ENCODE assay signal across 1 cellular context in genomic region chr16:67965668-67966548, GRCh38.
TF ChIP-seq lines count a peak whose summit lies in the region.

No MANE protein-coding gene starts in this region.

TF ChIP-seq in WTC11, 78 proteins besides CTCF, POLR2A, EP300 and RAD21:
- TF ChIP-seq, protein P1, sequence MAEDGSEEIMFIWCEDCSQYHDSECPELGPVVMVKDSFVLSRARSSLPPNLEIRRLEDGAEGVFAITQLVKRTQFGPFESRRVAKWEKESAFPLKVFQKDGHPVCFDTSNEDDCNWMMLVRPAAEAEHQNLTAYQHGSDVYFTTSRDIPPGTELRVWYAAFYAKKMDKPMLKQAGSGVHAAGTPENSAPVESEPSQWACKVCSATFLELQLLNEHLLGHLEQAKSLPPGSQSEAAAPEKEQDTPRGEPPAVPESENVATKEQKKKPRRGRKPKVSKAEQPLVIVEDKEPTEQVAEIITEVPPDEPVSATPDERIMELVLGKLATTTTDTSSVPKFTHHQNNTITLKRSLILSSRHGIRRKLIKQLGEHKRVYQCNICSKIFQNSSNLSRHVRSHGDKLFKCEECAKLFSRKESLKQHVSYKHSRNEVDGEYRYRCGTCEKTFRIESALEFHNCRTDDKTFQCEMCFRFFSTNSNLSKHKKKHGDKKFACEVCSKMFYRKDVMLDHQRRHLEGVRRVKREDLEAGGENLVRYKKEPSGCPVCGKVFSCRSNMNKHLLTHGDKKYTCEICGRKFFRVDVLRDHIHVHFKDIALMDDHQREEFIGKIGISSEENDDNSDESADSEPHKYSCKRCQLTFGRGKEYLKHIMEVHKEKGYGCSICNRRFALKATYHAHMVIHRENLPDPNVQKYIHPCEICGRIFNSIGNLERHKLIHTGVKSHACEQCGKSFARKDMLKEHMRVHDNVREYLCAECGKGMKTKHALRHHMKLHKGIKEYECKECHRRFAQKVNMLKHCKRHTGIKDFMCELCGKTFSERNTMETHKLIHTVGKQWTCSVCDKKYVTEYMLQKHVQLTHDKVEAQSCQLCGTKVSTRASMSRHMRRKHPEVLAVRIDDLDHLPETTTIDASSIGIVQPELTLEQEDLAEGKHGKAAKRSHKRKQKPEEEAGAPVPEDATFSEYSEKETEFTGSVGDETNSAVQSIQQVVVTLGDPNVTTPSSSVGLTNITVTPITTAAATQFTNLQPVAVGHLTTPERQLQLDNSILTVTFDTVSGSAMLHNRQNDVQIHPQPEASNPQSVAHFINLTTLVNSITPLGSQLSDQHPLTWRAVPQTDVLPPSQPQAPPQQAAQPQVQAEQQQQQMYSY (CRISPR knock-in tag; IDR thresholded peaks at IDR 0.05): no peak
- TF ChIP-seq ERG (CRISPR knock-in tag; IDR thresholded peaks at IDR 0.05) (no peak), ZSCAN18 (CRISPR knock-in tag; IDR thresholded peaks at IDR 0.05) (no peak), FOXJ3 (CRISPR knock-in tag; IDR thresholded peaks at IDR 0.05; ENCODE audit: borderline replicate concordance) (no peak), ESRRA (CRISPR knock-in tag; IDR thresholded peaks at IDR 0.05; ENCODE audit: borderline replicate concordance) (no peak)
- TF ChIP-seq, protein P2, sequence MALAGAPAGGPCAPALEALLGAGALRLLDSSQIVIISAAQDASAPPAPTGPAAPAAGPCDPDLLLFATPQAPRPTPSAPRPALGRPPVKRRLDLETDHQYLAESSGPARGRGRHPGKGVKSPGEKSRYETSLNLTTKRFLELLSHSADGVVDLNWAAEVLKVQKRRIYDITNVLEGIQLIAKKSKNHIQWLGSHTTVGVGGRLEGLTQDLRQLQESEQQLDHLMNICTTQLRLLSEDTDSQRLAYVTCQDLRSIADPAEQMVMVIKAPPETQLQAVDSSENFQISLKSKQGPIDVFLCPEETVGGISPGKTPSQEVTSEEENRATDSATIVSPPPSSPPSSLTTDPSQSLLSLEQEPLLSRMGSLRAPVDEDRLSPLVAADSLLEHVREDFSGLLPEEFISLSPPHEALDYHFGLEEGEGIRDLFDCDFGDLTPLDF (CRISPR knock-in tag; IDR thresholded peaks at IDR 0.05): no peak
- TF ChIP-seq, protein P3, sequence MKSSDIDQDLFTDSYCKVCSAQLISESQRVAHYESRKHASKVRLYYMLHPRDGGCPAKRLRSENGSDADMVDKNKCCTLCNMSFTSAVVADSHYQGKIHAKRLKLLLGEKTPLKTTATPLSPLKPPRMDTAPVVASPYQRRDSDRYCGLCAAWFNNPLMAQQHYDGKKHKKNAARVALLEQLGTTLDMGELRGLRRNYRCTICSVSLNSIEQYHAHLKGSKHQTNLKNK (CRISPR knock-in tag; IDR thresholded peaks at IDR 0.05): no peak
TF ChIP-seq in WTC11: peak in this region for 0.
